In the genomic region with DNA sequence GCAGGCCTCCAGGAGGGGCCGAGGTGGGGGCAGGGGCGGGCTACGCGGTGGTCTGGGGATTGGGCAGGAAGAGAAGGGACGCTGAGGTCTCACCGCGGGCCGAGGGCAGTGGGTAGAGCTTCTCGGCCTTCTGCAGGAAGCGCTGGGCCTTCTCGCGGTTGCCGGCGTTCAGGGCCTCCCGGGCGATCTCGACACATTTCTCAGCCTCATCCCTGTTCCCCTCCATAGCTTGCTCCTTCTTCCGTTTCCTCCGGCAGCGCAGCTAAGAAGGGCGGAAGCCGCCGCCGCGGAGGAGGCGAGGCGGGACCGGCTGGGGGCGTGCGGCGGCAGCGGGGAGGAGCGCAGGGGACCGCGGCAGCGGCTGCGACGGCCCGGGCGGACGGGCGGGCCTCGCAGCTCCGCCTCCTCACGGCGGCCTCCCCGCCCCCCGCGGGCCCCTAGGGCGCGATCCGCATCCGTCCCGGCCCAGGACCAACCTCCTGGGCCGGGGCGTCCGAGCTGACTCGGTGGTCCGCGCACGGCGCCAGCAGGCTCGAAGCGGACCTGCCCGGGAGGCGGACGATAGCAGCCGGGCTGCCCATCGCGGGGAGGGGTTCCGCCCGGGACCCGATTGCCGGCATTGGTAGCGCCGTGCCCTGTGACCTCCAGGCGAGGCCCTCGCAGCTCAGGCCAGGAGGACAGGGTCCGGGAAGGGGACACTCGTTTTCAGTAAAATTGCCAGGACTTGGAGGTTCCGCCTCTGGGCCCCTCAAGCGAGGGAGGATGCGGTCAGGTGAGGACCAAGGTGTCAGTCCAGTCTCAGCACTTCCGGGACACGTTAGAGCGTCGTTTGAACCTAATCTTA, we compare ENCODE assay signal across 8 cellular contexts. TPM values are rescaled to one million over a fixed set of nuclear protein-coding genes. Genes with fewer than 3 reads are reported as not detected.
DNase-seq lines count a peak whose midpoint lies in the region; ATAC-seq and TF ChIP-seq lines count a peak whose summit lies in the region.

A gene (minus strand): TSS at position 273 of the 844 bp plus-strand sequence. CDS start 47 bp downstream, at position 226.

- TF ChIP-seq CTCF in RWPE2 (IDR thresholded peaks at IDR 0.05; ENCODE audit: poor library complexity, severe bottlenecking) (no peak), neural cell (IDR thresholded peaks at IDR 0.05; ENCODE audit: poor library complexity, severe bottlenecking) (no peak), stomach (IDR thresholded peaks at IDR 0.05) (peak in 1 of 7 experiments; percentile 29)

- peak within 1 kb of the TSS; percentile 74 for H3K4me2 ChIP-seq in neural cell (ENCODE audit: low read length)

- H3K36me3 ChIP-seq in HUES64 (ENCODE audit: insufficient read depth, low read length) (peaks cover 29% of the 10 kb centered on the region), RWPE2 (ENCODE audit: low read depth) (peaks cover 43% of the 10 kb centered on the region), neural cell (ENCODE audit: insufficient read depth, low read length) (no peaks in the 10 kb centered on the region), stomach (peaks cover 0 to 8% (median 4%) of the 10 kb centered on the region in 4 donors)

- H3K9me3 ChIP-seq in HUES64 (ENCODE audit: insufficient read depth, low read depth, low read length), result no peaks in the 10 kb centered on the region
- no peaks in the 10 kb centered on the region for H3K9me3 ChIP-seq in RWPE2 (ENCODE audit: severe bottlenecking)
- H3K9me3 ChIP-seq in neural cell (ENCODE audit: low read length), result no peaks in the 10 kb centered on the region
- no peaks in the 10 kb centered on the region for H3K9me3 ChIP-seq in stomach

- H3K79me2 ChIP-seq in neural cell (replicated peaks; ENCODE audit: insufficient read depth, low read length), result peaks cover 51% of the 10 kb centered on the region

- intact Hi-C loops in stomach (cut with DNase I; ENCODE audit: low total_unique reads), result loop anchor here (10.0 kb wide), 2 partner anchors 52 to 382 kb away; a partner anchor contains a TSS

- TF ChIP-seq EP300 in neural cell (conservative IDR thresholded peaks at IDR 0.05; ENCODE audit: poor library complexity, severe bottlenecking), result no peak
- no peak for TF ChIP-seq EP300 in stomach (IDR thresholded peaks at IDR 0.05)

- no peaks in the 10 kb centered on the region for H3K9me2 ChIP-seq in neural cell (ENCODE audit: insufficient read depth, low read length)

- DNase-seq in DMS 273 (lab: John Stamatoyannopoulos, UW; ENCODE audit: unreplicated experiment) (peak; percentile 88), RWPE2 (ENCODE audit: low spot score) (peak; percentile 73), fibroblast of the conjunctiva (ENCODE audit: low read depth) (peak; percentile 55), stomach (peak; percentile 83)
- peak; percentile 72 for DNase-seq in activated T-helper 9 cell treated with anti-CD3 and anti-CD28 coated beads, Interleukin-2, amount 50 U/mL, for 16 hours (ENCODE audit: low read depth)

- TF ChIP-seq RAD21 in neural cell (conservative IDR thresholded peaks at IDR 0.05), result no peak

- H4K20me1 ChIP-seq in neural cell (ENCODE audit: insufficient read depth), result no peaks in the 10 kb centered on the region

- WGBS in HUES64, result under 1% methylated on average over 87 of the region's 87 CpGs
- 0 to 2% (median 1%) methylated on average over 2 to 87 of the region's 87 CpGs for WGBS in stomach, 5 donors

- TF ChIP-seq POLR2A in stomach (IDR thresholded peaks at IDR 0.05), result no peak

- H3K4me3 ChIP-seq in HUES64 (ENCODE audit: low read length) (peak within 1 kb of the TSS; percentile 86), RWPE2 (ENCODE audit: severe bottlenecking) (peak within 1 kb of the TSS; percentile 62), neural cell (ENCODE audit: low read length) (peak within 1 kb of the TSS; percentile 78), stomach (peak within 1 kb of the TSS; percentile 83 to 98 (median 95))

- H3F3A ChIP-seq in neural cell (ENCODE audit: insufficient read depth, low read length, poor library complexity, severe bottlenecking), result no peaks in the 10 kb centered on the region

- H3K27ac ChIP-seq in HUES64 (ENCODE audit: low read depth, low read length), result peak within 1 kb of the TSS; percentile 93
- H3K27ac ChIP-seq in RWPE2 (ENCODE audit: poor library complexity, severe bottlenecking), result peak within 1 kb of the TSS; percentile 91
- peak within 1 kb of the TSS; percentile 77 for H3K27ac ChIP-seq in neural cell (ENCODE audit: low read length)
- H3K27ac ChIP-seq in stomach, result peak within 1 kb of the TSS; percentile 93 to 99 (median 98)

- H3K9ac ChIP-seq in HUES64 (ENCODE audit: low read depth, low read length), result peak within 1 kb of the TSS; percentile 80
- peak within 1 kb of the TSS; percentile 88 for H3K9ac ChIP-seq in neural cell (ENCODE audit: low read length)

- peak within 1 kb of the TSS; percentile 75 for H2AFZ ChIP-seq in neural cell (ENCODE audit: low read depth, low read length)

- H3K4me1 ChIP-seq in HUES64 (ENCODE audit: insufficient read depth, low read length) (peaks cover 25% of the 10 kb centered on the region), RWPE2 (ENCODE audit: insufficient read depth, poor library complexity, severe bottlenecking) (peaks cover 28% of the 10 kb centered on the region), stomach (peaks cover 20 to 68% (median 53%) of the 10 kb centered on the region in 4 donors)

- ATAC-seq in GM21381 (IDR thresholded peaks at IDR 0.05; ENCODE audit: unreplicated experiment) (peak; percentile 38), RWPE2 (ENCODE audit: low read depth) (peak; percentile 51)

- no peaks in the 10 kb centered on the region for H3K27me3 ChIP-seq in HUES64 (ENCODE audit: insufficient read depth, low read length)
- no peaks in the 10 kb centered on the region for H3K27me3 ChIP-seq in RWPE2 (ENCODE audit: insufficient read depth, poor library complexity, severe bottlenecking)
- no peaks in the 10 kb centered on the region for H3K27me3 ChIP-seq in neural cell (ENCODE audit: insufficient read depth, low read depth, low read length)
- H3K27me3 ChIP-seq in stomach, result no peaks in the 10 kb centered on the region

TF ChIP-seq in neural cell, 6 proteins besides CTCF, POLR2A, EP300 and RAD21:
- TF ChIP-seq TAF1 (IDR thresholded peaks at IDR 0.05; ENCODE audit: low read depth) (peak; percentile 21), MXI1 (conservative IDR thresholded peaks at IDR 0.05; ENCODE audit: poor library complexity, severe bottlenecking) (peak; percentile 34), POLR2AphosphoS5 (IDR thresholded peaks at IDR 0.05) (peak; percentile 49), SMC3 (conservative IDR thresholded peaks at IDR 0.05; ENCODE audit: poor library complexity) (no peak)
- TF ChIP-seq, protein P1, sequence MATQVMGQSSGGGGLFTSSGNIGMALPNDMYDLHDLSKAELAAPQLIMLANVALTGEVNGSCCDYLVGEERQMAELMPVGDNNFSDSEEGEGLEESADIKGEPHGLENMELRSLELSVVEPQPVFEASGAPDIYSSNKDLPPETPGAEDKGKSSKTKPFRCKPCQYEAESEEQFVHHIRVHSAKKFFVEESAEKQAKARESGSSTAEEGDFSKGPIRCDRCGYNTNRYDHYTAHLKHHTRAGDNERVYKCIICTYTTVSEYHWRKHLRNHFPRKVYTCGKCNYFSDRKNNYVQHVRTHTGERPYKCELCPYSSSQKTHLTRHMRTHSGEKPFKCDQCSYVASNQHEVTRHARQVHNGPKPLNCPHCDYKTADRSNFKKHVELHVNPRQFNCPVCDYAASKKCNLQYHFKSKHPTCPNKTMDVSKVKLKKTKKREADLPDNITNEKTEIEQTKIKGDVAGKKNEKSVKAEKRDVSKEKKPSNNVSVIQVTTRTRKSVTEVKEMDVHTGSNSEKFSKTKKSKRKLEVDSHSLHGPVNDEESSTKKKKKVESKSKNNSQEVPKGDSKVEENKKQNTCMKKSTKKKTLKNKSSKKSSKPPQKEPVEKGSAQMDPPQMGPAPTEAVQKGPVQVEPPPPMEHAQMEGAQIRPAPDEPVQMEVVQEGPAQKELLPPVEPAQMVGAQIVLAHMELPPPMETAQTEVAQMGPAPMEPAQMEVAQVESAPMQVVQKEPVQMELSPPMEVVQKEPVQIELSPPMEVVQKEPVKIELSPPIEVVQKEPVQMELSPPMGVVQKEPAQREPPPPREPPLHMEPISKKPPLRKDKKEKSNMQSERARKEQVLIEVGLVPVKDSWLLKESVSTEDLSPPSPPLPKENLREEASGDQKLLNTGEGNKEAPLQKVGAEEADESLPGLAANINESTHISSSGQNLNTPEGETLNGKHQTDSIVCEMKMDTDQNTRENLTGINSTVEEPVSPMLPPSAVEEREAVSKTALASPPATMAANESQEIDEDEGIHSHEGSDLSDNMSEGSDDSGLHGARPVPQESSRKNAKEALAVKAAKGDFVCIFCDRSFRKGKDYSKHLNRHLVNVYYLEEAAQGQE (IDR thresholded peaks at IDR 0.05; ENCODE audit: borderline replicate concordance), result no peak

RNA-seq across cellular contexts. Expression of the gene that starts here (rescaled TPM):
- 10.7 TPM for polyA plus RNA-seq in HUES64 (2013, experiment 1 of 2)
- polyA plus RNA-seq in HUES64 (2013, experiment 2 of 2), result 13.8 TPM
- 39.6 and 41.3 TPM in 2 replicates for polyA plus RNA-seq in neural cell
- polyA minus RNA-seq in neural cell, result 97.1 and 98.2 TPM in 2 replicates
- 10 to 100 TPM in 4 of 5 donors, 1 to 10 TPM in 1; 5.3 to 78.0 (median 20.3) TPM for total RNA-seq in stomach
- polyA plus RNA-seq in stomach, result 1 to 10 TPM; 3.4 to 7.0 (median 5.0) TPM

Comparison
In these comparisons a context has a peak if more than half of its experiments do, and no peak if none do; other contexts are left out.
1. Peak in every context shown above with its lines: DNase-seq, ATAC-seq, H3K4me3 ChIP-seq and H3K27ac ChIP-seq.